ENCODE assay signal across 20 cellular contexts in the genomic region with DNA sequence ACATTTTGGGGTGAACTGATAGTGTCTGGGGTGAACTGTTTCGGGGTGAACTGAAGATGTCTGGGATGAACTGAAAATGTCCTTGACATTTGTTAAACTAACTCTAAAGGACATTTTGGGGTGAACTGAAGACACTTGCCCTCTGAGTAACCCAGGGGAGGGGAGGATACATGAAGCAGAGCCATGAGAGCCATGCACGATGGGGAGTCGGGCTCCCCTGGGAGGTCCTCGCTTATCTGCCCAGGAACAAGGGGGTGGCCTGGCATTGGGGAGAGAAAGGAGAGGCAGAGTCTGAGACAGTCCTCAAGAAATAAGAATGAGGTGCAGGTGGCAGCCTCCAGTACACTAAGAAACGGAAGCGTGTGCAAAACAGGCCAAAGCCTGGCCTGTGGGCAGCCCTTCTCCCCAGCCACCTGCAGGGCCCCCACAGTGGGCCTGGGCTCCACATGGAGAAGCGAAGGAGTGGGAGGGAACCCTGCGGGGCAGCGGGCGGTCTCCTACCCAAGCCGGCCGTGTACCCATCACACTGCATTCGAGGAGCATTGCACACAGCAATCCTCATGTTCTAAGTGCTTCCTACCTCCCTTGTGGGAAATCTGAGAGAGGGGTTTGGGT. TPM values are rescaled to one million over a fixed set of nuclear protein-coding genes. Genes with fewer than 3 reads are reported as not detected.
DNase-seq lines count a peak whose midpoint lies in the region; ATAC-seq and TF ChIP-seq lines count a peak whose summit lies in the region.
"Had no signal": no experiment of that assay in that cellular context is flagged by ENCODE, and none has a peak within 500 bp of the region (broad histone marks: within the 10 kb centered on the region; RNA-seq: fewer than 3 reads in every experiment).

No MANE protein-coding gene starts in this region.

- H3K27ac Mint-ChIP-seq in natural killer cell treated with Interleukin-12 subunit alpha and Interleukin-12 subunit beta and Interleukin-15 and Interleukin-18, amount 100 ng/mL, for 72 hours, result no peak overlapping the region
- H3K27ac Mint-ChIP-seq in natural killer cell, result no peak overlapping the region
- peak overlapping the region; percentile 43 for H3K27ac Mint-ChIP-seq in T-helper 17 cell
- peak overlapping the region; percentile 6 for H3K27ac Mint-ChIP-seq in memory B cell

- H3K36me3 Mint-ChIP-seq in natural killer cell treated with Interleukin-12 subunit alpha and Interleukin-12 subunit beta and Interleukin-15 and Interleukin-18, amount 100 ng/mL, for 72 hours, result no peaks in the 10 kb centered on the region
- H3K36me3 Mint-ChIP-seq in natural killer cell (no peaks in the 10 kb centered on the region), T-helper 17 cell (ENCODE audit: low read depth) (peaks cover 3% of the 10 kb centered on the region), memory B cell (no peaks in the 10 kb centered on the region)
- H3K36me3 Mint-ChIP-seq: CD4-positive, CD25-positive, alpha-beta regulatory T cell had no signal

- no peak overlapping the region for H3K4me3 ChIP-seq in transverse colon
- H3K4me3 ChIP-seq: HAP-1, Peyer's patch, SK-N-MC had no signal

- H3K9me3 Mint-ChIP-seq in natural killer cell treated with Interleukin-12 subunit alpha and Interleukin-12 subunit beta and Interleukin-15 and Interleukin-18, amount 100 ng/mL, for 72 hours, result no peaks in the 10 kb centered on the region
- H3K9me3 Mint-ChIP-seq in natural killer cell (no peaks in the 10 kb centered on the region), memory B cell (no peaks in the 10 kb centered on the region)
- H3K9me3 Mint-ChIP-seq: CD4-positive, CD25-positive, alpha-beta regulatory T cell had no signal

- WGBS in transverse colon (ENCODE audit: low coverage in 1 of 2), 2 donors, result 88 to 98% methylated on average over 3 to 13 of the region's 13 CpGs

- intact Hi-C loops in natural killer cell (cut with micrococcal nuclease), result no loop called here
- intact Hi-C loops in transverse colon (cut with DNase I; ENCODE audit: low total_unique reads), result no loop called here

- TF ChIP-seq POLR2A in transverse colon (IDR thresholded peaks at IDR 0.05), result no peak

- no peak overlapping the region for H3K4me3 Mint-ChIP-seq in natural killer cell treated with Interleukin-12 subunit alpha and Interleukin-12 subunit beta and Interleukin-15 and Interleukin-18, amount 100 ng/mL, for 72 hours
- H3K4me3 Mint-ChIP-seq in natural killer cell (no peak overlapping the region), T-helper 17 cell (no peak overlapping the region), memory B cell (no peak overlapping the region)

- H3K9me3 ChIP-seq in T-helper 17 cell (ENCODE audit: control insufficient read depth, low read length, poor library complexity, severe bottlenecking) (no peaks in the 10 kb centered on the region), transverse colon (no peaks in the 10 kb centered on the region)
- H3K9me3 ChIP-seq: HAP-1, Peyer's patch had no signal

- in situ Hi-C loops in transverse colon (cut with MboI; ENCODE audit: low pct_ligation_motif_present in 1 of 4, low pct_unique_long_range_greater_than_20kb in 1 of 4, low sequenced_read_pairs in 3 of 4), result loop anchor here in 1 of 4 donors (25.0 kb wide), 1 partner anchor 310 kb away; no protein-coding TSS in a partner anchor

- peaks cover 15 to 22% of the 10 kb centered on the region in 2 donors for H3K27me3 Mint-ChIP-seq in natural killer cell treated with Interleukin-12 subunit alpha and Interleukin-12 subunit beta and Interleukin-15 and Interleukin-18, amount 100 ng/mL, for 72 hours
- H3K27me3 Mint-ChIP-seq in natural killer cell (ENCODE audit: low read depth in 2 of 2) (peaks cover 15 to 33% of the 10 kb centered on the region in 2 donors), T-helper 17 cell (peaks cover 22% of the 10 kb centered on the region), memory B cell (peaks cover 16% of the 10 kb centered on the region)

- no peak for ATAC-seq in natural killer cell treated with Interleukin-12 subunit alpha and Interleukin-12 subunit beta and Interleukin-15 and Interleukin-18, amount 100 ng/mL, for 72 hours
- no peak for ATAC-seq in natural killer cell
- ATAC-seq in T-helper 17 cell, result no peak
- ATAC-seq in memory B cell (ENCODE audit: low read depth), result no peak
- ATAC-seq in HG02870 (IDR thresholded peaks at IDR 0.05; ENCODE audit: unreplicated experiment), result no peak
- ATAC-seq: Right ventricle myocardium inferior had no signal

- peak; percentile 18 for DNase-seq in natural killer cell treated with Interleukin-12 subunit alpha and Interleukin-12 subunit beta and Interleukin-15 and Interleukin-18, amount 100 ng/mL, for 72 hours (ENCODE audit: low spot score)
- no peak for DNase-seq in natural killer cell
- DNase-seq in T-helper 17 cell, result no peak
- DNase-seq in memory B cell (ENCODE audit: low spot score in 2 of 2), result no peak
- DNase-seq in transverse colon, result peak; percentile 5
- DNase-seq in foreskin melanocyte, result no peak
- DNase-seq in effector CD4-positive, alpha-beta T cell, result no peak
- DNase-seq: CD4-positive, CD25-positive, alpha-beta regulatory T cell; DMS53; NCI-H1105 treated with DMSO at 0.1 percent for 48 hours; NCI-H1930; NCI-H2171 treated with DMSO at 0.1 percent for 48 hours; NCI-H82 had no signal

- no peaks in the 10 kb centered on the region for H3K36me3 ChIP-seq in transverse colon
- H3K36me3 ChIP-seq: HAP-1, Peyer's patch had no signal

- H3K4me1 ChIP-seq in transverse colon, result peaks cover 16 to 57% (median 30%) of the 10 kb centered on the region in 4 donors
- H3K4me1 ChIP-seq: HAP-1 had no signal

- no peaks in the 10 kb centered on the region for H3K27me3 ChIP-seq in transverse colon
- H3K27me3 ChIP-seq: Peyer's patch had no signal

- H3K27ac ChIP-seq in transverse colon, result no peak overlapping the region
- H3K27ac ChIP-seq: HL-60, Peyer's patch, SK-N-MC had no signal

- no peak for TF ChIP-seq EP300 in transverse colon (IDR thresholded peaks at IDR 0.05; ENCODE audit: low read depth)

- TF ChIP-seq CTCF in natural killer cell (IDR thresholded peaks at IDR 0.05) (no peak), transverse colon (IDR thresholded peaks at IDR 0.05) (no peak)

- H3K4me1 Mint-ChIP-seq in natural killer cell treated with Interleukin-12 subunit alpha and Interleukin-12 subunit beta and Interleukin-15 and Interleukin-18, amount 100 ng/mL, for 72 hours (ENCODE audit: low read depth in 2 of 2), result peaks cover 9 to 16% of the 10 kb centered on the region in 2 donors
- H3K4me1 Mint-ChIP-seq in natural killer cell, result peaks cover 10% of the 10 kb centered on the region in 2 donors
- H3K4me1 Mint-ChIP-seq in T-helper 17 cell, result peaks cover 16% of the 10 kb centered on the region
- peaks cover 24% of the 10 kb centered on the region for H3K4me1 Mint-ChIP-seq in memory B cell

RNA-seq across cellular contexts. Expression of a gene that starts 24.2 kb away (rescaled TPM):
- total RNA-seq in natural killer cell treated with Interleukin-12 subunit alpha and Interleukin-12 subunit beta and Interleukin-15 and Interleukin-18, amount 100 ng/mL, for 72 hours, result under 1 TPM in 1 of 2 donors, not detected in 1; 0.25 TPM
- total RNA-seq in natural killer cell, result under 1 TPM in 1 of 3 donors, not detected in 2; 0.16 TPM
- under 1 TPM in 1 of 2 donors, not detected in 1; 0.47 TPM for total RNA-seq in T-helper 17 cell
- 1 to 10 TPM in 3 of 4 donors, under 1 TPM in 1; 0.80 to 10.0 (median 8.0) TPM for total RNA-seq in transverse colon
- total RNA-seq: LHCN-M2, Right ventricle myocardium inferior had no signal

RNA-seq across cellular contexts. Expression of a gene that starts 41.8 kb away (rescaled TPM):
- 10 to 100 TPM; 17.2 to 22.5 TPM for total RNA-seq in natural killer cell treated with Interleukin-12 subunit alpha and Interleukin-12 subunit beta and Interleukin-15 and Interleukin-18, amount 100 ng/mL, for 72 hours
- 10 to 100 TPM; 24.8 to 25.8 (median 25.3) TPM for total RNA-seq in natural killer cell
- total RNA-seq in T-helper 17 cell, result 10 to 100 TPM; 21.0 to 24.0 TPM
- total RNA-seq in transverse colon, result 100 to 1,000 TPM in 3 of 4 donors, 10 to 100 TPM in 1; 80.8 to 139 (median 117) TPM
- total RNA-seq: LHCN-M2 had no signal

Comparison
In these comparisons a context has a peak if more than half of its experiments do, and no peak if none do; other contexts are left out.
1. DNase-seq: peak in natural killer cell treated with Interleukin-12 subunit alpha and Interleukin-12 subunit beta and Interleukin-15 and Interleukin-18, amount 100 ng/mL, for 72 hours (single experiment) and transverse colon (single experiment); none in natural killer cell (single experiment), T-helper 17 cell (0 of 3), memory B cell (0 of 2), foreskin melanocyte (single experiment) and effector CD4-positive, alpha-beta T cell (single experiment).
2. H3K27ac Mint-ChIP-seq: peak in T-helper 17 cell (single experiment) and memory B cell (single experiment); none in natural killer cell treated with Interleukin-12 subunit alpha and Interleukin-12 subunit beta and Interleukin-15 and Interleukin-18, amount 100 ng/mL, for 72 hours (0 of 2) and natural killer cell (0 of 2).